Comparison of ENCODE assay signal across 11 cellular contexts in genomic region chr11:35180311-35181233, GRCh38. TPM values are rescaled to one million over a fixed set of nuclear protein-coding genes. Genes with fewer than 3 reads are reported as not detected.
A peak's percentile ranks its signal among the peaks of the same experiment; 100 is the strongest.
DNase-seq lines count a peak whose midpoint lies in the region; ATAC-seq, FAIRE-seq and TF ChIP-seq lines count a peak whose summit lies in the region.
"Had no signal": no experiment of that assay in that cellular context is flagged by ENCODE, and none has a peak within 500 bp of the region (broad histone marks: within the 10 kb centered on the region; RNA-seq: fewer than 3 reads in every experiment).

No MANE protein-coding gene starts in this region.

- H3K27me3 ChIP-seq in AG04450 (ENCODE audit: control insufficient read depth, insufficient read depth, low read length) (no peaks in the 10 kb centered on the region), GM23338 (ENCODE audit: insufficient read depth) (no peaks in the 10 kb centered on the region)

- no peaks in the 10 kb centered on the region for H3K9me2 ChIP-seq in GM23338 (ENCODE audit: insufficient read depth)

- H3F3A ChIP-seq in GM23338 (replicated peaks; ENCODE audit: low read depth): no peaks in the 10 kb centered on the region

- peak; percentile 55 for ATAC-seq in GM23338
- no peak for ATAC-seq in activated naive CD8-positive, alpha-beta T cell treated with anti-CD3 and anti-CD28 coated beads, Interleukin-2, amount 10 ng/mL, durations not matched to agents 7 days and 5 days (ENCODE audit: low read depth)
- ATAC-seq in naive thymus-derived CD8-positive, alpha-beta T cell: no peak
- no peak for ATAC-seq in GM21619 (IDR thresholded peaks at IDR 0.05; ENCODE audit: unreplicated experiment)

- H3K36me3 Mint-ChIP-seq in GM23338 (ENCODE audit: low read depth): no peaks in the 10 kb centered on the region
- peaks cover 59% of the 10 kb centered on the region for H3K36me3 Mint-ChIP-seq in activated naive CD8-positive, alpha-beta T cell treated with anti-CD3 and anti-CD28 coated beads, Interleukin-2, amount 10 ng/mL, durations not matched to agents 7 days and 5 days
- H3K36me3 Mint-ChIP-seq in naive thymus-derived CD8-positive, alpha-beta T cell: peaks cover 38 to 81% (median 73%) of the 10 kb centered on the region in 3 donors

- H3K27ac Mint-ChIP-seq in GM23338: no peak overlapping the region
- peak overlapping the region; percentile 50 for H3K27ac Mint-ChIP-seq in activated naive CD8-positive, alpha-beta T cell treated with anti-CD3 and anti-CD28 coated beads, Interleukin-2, amount 10 ng/mL, durations not matched to agents 7 days and 5 days
- H3K27ac Mint-ChIP-seq in naive thymus-derived CD8-positive, alpha-beta T cell: peak overlapping the region; percentile 89 to 100 (median 96)
- H3K27ac Mint-ChIP-seq: nephron progenitor cell had no signal

- H2AFZ ChIP-seq in GM23338: no peak overlapping the region

- TF ChIP-seq CTCF in AG04450 (IDR thresholded peaks at IDR 0.05; ENCODE audit: low read depth, low read length) (no peak), GM23338 (conservative IDR thresholded peaks at IDR 0.05; ENCODE audit: low read depth in 2 of 2) (no peak), D721Med (IDR thresholded peaks at IDR 0.05; ENCODE audit: insufficient read depth, missing control alignments) (no peak)

- FAIRE-seq in D721Med (lab: Jason Lieb, UNC): no peak
- FAIRE-seq: HTR-8/SVneo had no signal

- no peak overlapping the region for H3K4me3 ChIP-seq in AG04450 (ENCODE audit: low read depth, low read length)
- no peak overlapping the region for H3K4me3 ChIP-seq in GM23338

- DNase-seq in AG04450 (ENCODE audit: low read depth, low spot score) (no peak), GM23338 (ENCODE audit: low spot score) (peak; percentile 35), T1000 (lab: John Stamatoyannopoulos, UW) (no peak), D721Med (ENCODE audit: insufficient read length, low spot score) (no peak), NCI-H82 (lab: John Stamatoyannopoulos, UW) (no peak)
- no peak for DNase-seq in activated naive CD8-positive, alpha-beta T cell treated with anti-CD3 and anti-CD28 coated beads, Interleukin-2, amount 10 ng/mL, durations not matched to agents 7 days and 5 days
- no peak for DNase-seq in naive thymus-derived CD8-positive, alpha-beta T cell
- DNase-seq: activated CD4-positive, alpha-beta T cell treated with anti-CD3 and anti-CD28 coated beads, Interleukin-2, amount 50 U/mL, for 4 hours; nephron progenitor cell had no signal

- H3K9me3 ChIP-seq in AG04450 (ENCODE audit: control insufficient read depth, insufficient read depth, low read length): no peaks in the 10 kb centered on the region

- H3K4me1 ChIP-seq in GM23338 (ENCODE audit: insufficient read depth): peaks cover 15% of the 10 kb centered on the region

- no peaks in the 10 kb centered on the region for H4K20me1 ChIP-seq in GM23338 (replicated peaks; ENCODE audit: insufficient read depth)

- peak overlapping the region; percentile 47 for H3K4me2 ChIP-seq in GM23338

- no peak overlapping the region for H3K4me3 Mint-ChIP-seq in GM23338
- no peak overlapping the region for H3K4me3 Mint-ChIP-seq in activated naive CD8-positive, alpha-beta T cell treated with anti-CD3 and anti-CD28 coated beads, Interleukin-2, amount 10 ng/mL, durations not matched to agents 7 days and 5 days
- H3K4me3 Mint-ChIP-seq in naive thymus-derived CD8-positive, alpha-beta T cell: peak overlapping the region in 9 of 10 donors; percentile 9 to 81 (median 59)
- H3K4me3 Mint-ChIP-seq: nephron progenitor cell had no signal

- H3K4me1 Mint-ChIP-seq in GM23338: peaks cover 28% of the 10 kb centered on the region
- H3K4me1 Mint-ChIP-seq in activated naive CD8-positive, alpha-beta T cell treated with anti-CD3 and anti-CD28 coated beads, Interleukin-2, amount 10 ng/mL, durations not matched to agents 7 days and 5 days: peaks cover 68% of the 10 kb centered on the region
- peaks cover 38 to 90% (median 88%) of the 10 kb centered on the region in 4 donors for H3K4me1 Mint-ChIP-seq in naive thymus-derived CD8-positive, alpha-beta T cell

- CTCF ChIA-PET in AG04450 (lab: Charles Lee): interaction anchor here (1.1 to 3.9 kb wide), 3 partner anchors 210 to 213 kb away, joined by 3 to 12 read pairs (median 3); no protein-coding TSS in a partner anchor

- POLR2A ChIA-PET in AG04450 (lab: Yijun Ruan, JAX): interaction anchor here (1.2 to 2.4 kb wide), 2 partner anchors 10 to 12 kb away, joined by 4 to 9 read pairs; no protein-coding TSS in a partner anchor
- POLR2A ChIA-PET in activated naive CD8-positive, alpha-beta T cell treated with anti-CD3 and anti-CD28 coated beads, Interleukin-2, amount 10 ng/mL, durations not matched to agents 7 days and 5 days (lab: Charles Lee): interaction anchor here (1.3 to 9.5 kb wide), 3 partner anchors 17 to 41 kb away, joined by 3 to 186 read pairs (median 6); partner anchors contain the start of gene CD44
- POLR2A ChIA-PET in naive thymus-derived CD8-positive, alpha-beta T cell (lab: Charles Lee): interaction anchor here (0.7 to 13.3 kb wide), 6 partner anchors 11 to 64 kb away, joined by 3 to 294 read pairs (median 16); partner anchors contain the start of gene CD44

- no peaks in the 10 kb centered on the region for H3K9me3 Mint-ChIP-seq in GM23338
- H3K9me3 Mint-ChIP-seq in activated naive CD8-positive, alpha-beta T cell treated with anti-CD3 and anti-CD28 coated beads, Interleukin-2, amount 10 ng/mL, durations not matched to agents 7 days and 5 days: no peaks in the 10 kb centered on the region
- H3K9me3 Mint-ChIP-seq in naive thymus-derived CD8-positive, alpha-beta T cell: no peaks in the 10 kb centered on the region
- H3K9me3 Mint-ChIP-seq: nephron progenitor cell had no signal

- peaks cover 7% of the 10 kb centered on the region for H3K27me3 Mint-ChIP-seq in GM23338 (ENCODE audit: insufficient read depth, low read depth, poor library complexity)
- H3K27me3 Mint-ChIP-seq in activated naive CD8-positive, alpha-beta T cell treated with anti-CD3 and anti-CD28 coated beads, Interleukin-2, amount 10 ng/mL, durations not matched to agents 7 days and 5 days: no peaks in the 10 kb centered on the region
- no peaks in the 10 kb centered on the region for H3K27me3 Mint-ChIP-seq in naive thymus-derived CD8-positive, alpha-beta T cell

- no peaks in the 10 kb centered on the region for H3K36me3 ChIP-seq in GM23338 (ENCODE audit: insufficient read depth)

- H3K27ac ChIP-seq in AG04450 (ENCODE audit: low read depth, low read length): peak overlapping the region; percentile 65
- no peak overlapping the region for H3K27ac ChIP-seq in GM23338 (ENCODE audit: low read depth)

- no peaks in the 10 kb centered on the region for H3K79me2 ChIP-seq in GM23338 (replicated peaks; ENCODE audit: insufficient read depth)

TF ChIP-seq in GM23338, 12 proteins besides CTCF, POLR2A, EP300 and RAD21:
- no peak for TF ChIP-seq REST (IDR thresholded peaks at IDR 0.05; ENCODE audit: unreplicated experiment)
- TF ChIP-seq ZNF114 (CRISPR knock-in tag; IDR thresholded peaks at IDR 0.05): no peak
- no peak for TF ChIP-seq ZNF331 (CRISPR knock-in tag; IDR thresholded peaks at IDR 0.05; ENCODE audit: low read depth)

RNA-seq across cellular contexts. Expression of gene CD44, which starts 41.6 kb away (rescaled TPM):
- polyA plus RNA-seq in AG04450 (2011; rRNA removed): 1,799 and 1,817 TPM in 2 replicates
- polyA minus RNA-seq in AG04450 (2011; rRNA and poly(A)+ RNA removed): 2,797 and 2,845 TPM in 2 replicates
- 8.3 and 10.1 TPM in 2 replicates for total RNA-seq in GM23338 (2014; rRNA removed; shearing (Covaris generic))
- 3.8 and 4.0 TPM in 2 replicates for polyA plus RNA-seq in GM23338 (2016; fragmentation: Nextera tagmentation; extraction: Ambion mirVana)
- total RNA-seq in activated naive CD8-positive, alpha-beta T cell treated with anti-CD3 and anti-CD28 coated beads, Interleukin-2, amount 10 ng/mL, durations not matched to agents 7 days and 5 days: 100 to 1,000 TPM; 551 to 555 TPM
- total RNA-seq in naive thymus-derived CD8-positive, alpha-beta T cell: 100 to 1,000 TPM; 650 to 703 TPM
- polyA plus RNA-seq in naive thymus-derived CD8-positive, alpha-beta T cell: 100 to 1,000 TPM; 291 TPM

Comparison
In these comparisons a context has a peak if more than half of its experiments do, and no peak if none do; other contexts are left out.
1. H3K4me3 Mint-ChIP-seq: peak in naive thymus-derived CD8-positive, alpha-beta T cell (9 of 10); none in GM23338 (single experiment) and activated naive CD8-positive, alpha-beta T cell treated with anti-CD3 and anti-CD28 coated beads, Interleukin-2, amount 10 ng/mL, durations not matched to agents 7 days and 5 days (single experiment).
2. RNA of gene CD44, which starts 41.6 kb away (total RNA-seq): 650 to 703 TPM in naive thymus-derived CD8-positive, alpha-beta T cell and 551 to 555 TPM in activated naive CD8-positive, alpha-beta T cell treated with anti-CD3 and anti-CD28 coated beads, Interleukin-2, amount 10 ng/mL, durations not matched to agents 7 days and 5 days; 8.3 to 10.1 TPM in GM23338; every median in the first group is over 10 times any median in the second.